ENCODE assay signal across 17 cellular contexts in the genomic region with DNA sequence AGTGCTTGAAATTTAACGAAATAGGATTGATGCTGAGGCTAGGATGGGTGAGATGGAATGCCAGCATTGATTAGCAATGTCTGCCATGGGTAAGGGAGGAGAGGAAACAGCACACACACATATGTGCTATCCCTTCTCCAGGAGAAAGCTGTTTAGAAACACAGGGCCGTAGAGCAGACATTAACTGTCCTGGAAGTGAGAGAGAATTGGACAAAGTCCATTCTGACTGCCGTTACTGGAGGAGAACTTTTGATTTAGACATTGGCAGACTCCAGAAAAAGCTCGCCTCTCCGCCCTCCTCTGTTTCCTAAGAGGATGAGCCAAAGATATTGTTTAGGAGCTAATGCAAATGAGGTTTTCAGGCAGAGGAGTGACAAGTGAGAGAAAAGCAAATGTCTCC.
A peak's percentile ranks its signal among the peaks of the same experiment; 100 is the strongest.
DNase-seq lines count a peak whose midpoint lies in the region; ATAC-seq, FAIRE-seq and TF ChIP-seq lines count a peak whose summit lies in the region.
"Had no signal": no experiment of that assay in that cellular context is flagged by ENCODE, and none has a peak within 500 bp of the region (broad histone marks: within the 10 kb centered on the region; RNA-seq: fewer than 3 reads in every experiment).

No MANE protein-coding gene starts in this region.

- H3K79me2 ChIP-seq in H1 (ENCODE audit: control insufficient read depth in 1 of 2, insufficient read depth in 2 of 2, low read length in 2 of 2) (no peaks in the 10 kb centered on the region), osteoblast (ENCODE audit: insufficient read depth, low read length) (no peaks in the 10 kb centered on the region)

- no peak for TF ChIP-seq EP300 in H1 (IDR thresholded peaks at IDR 0.05; ENCODE audit: borderline replicate concordance in 1 of 2, low read depth in 2 of 2, low read length in 2 of 2)

- TF ChIP-seq POLR2A in H1 (IDR thresholded peaks at IDR 0.05; ENCODE audit: control extremely low read depth in 1 of 2, low read depth in 2 of 2, low read length in 2 of 2) = no peak

- H3K27me3 ChIP-seq in H1 (replicated peaks in 1 of 4; ENCODE audit: control insufficient read depth in 3 of 4, extremely low read depth in 1 of 4, insufficient read depth in 3 of 4, low read length in 3 of 4) (no peaks in the 10 kb centered on the region), osteoblast (ENCODE audit: insufficient read depth, low read length) (no peaks in the 10 kb centered on the region), HAP-1 (ENCODE audit: low read depth) (peaks cover 4% of the 10 kb centered on the region; the same call in 1 of the 2 replicates)
- H3K27me3 ChIP-seq: BE2C had no signal

- in situ Hi-C loops in HAP-1 (cut with MboI; ENCODE audit: low sequenced_read_pairs) = no loop called here

- H3K56ac ChIP-seq in H1 (replicated peaks; ENCODE audit: insufficient read length, low read depth, low read length) = no peak overlapping the region

- H3K27ac ChIP-seq in H1 (ENCODE audit: low read depth, low read length) = no peak overlapping the region
- H3K27ac ChIP-seq in osteoblast (ENCODE audit: low read depth, low read length) = no peak overlapping the region

- H4K20me1 ChIP-seq in H1 (replicated peaks in 1 of 2; ENCODE audit: control insufficient read depth in 1 of 2, insufficient read depth in 2 of 2, low read length in 2 of 2) = no peaks in the 10 kb centered on the region
- H4K20me1 ChIP-seq in osteoblast (ENCODE audit: insufficient read depth, low read length) = no peaks in the 10 kb centered on the region

- H3K23me2 ChIP-seq in H1 (ENCODE audit: low read depth, low read length) = no peaks in the 10 kb centered on the region

- H3K4me1 ChIP-seq in H1 (replicated peaks in 1 of 4; ENCODE audit: control insufficient read depth in 3 of 4, insufficient read depth in 4 of 4, low read length in 3 of 4) (peaks cover 0 to under 1% (median 0%) of the 10 kb centered on the region in 4 experiments; a peak in 1 of 7 replicates), mucosa of descending colon (ENCODE audit: low read depth) (no peaks in the 10 kb centered on the region), osteoblast (ENCODE audit: insufficient read depth, low read length) (no peaks in the 10 kb centered on the region), HAP-1 (no peaks in the 10 kb centered on the region)
- H3K4me1 ChIP-seq: BE2C had no signal

- H2BK15ac ChIP-seq in H1 (ENCODE audit: low read length) = no peak overlapping the region

- intact Hi-C loops in mucosa of descending colon (cut with DNase I, micrococcal nuclease) = no loop called here

- H3K4me3 ChIP-seq in H1 (ENCODE audit: extremely low read depth in 1 of 4, insufficient read depth in 2 of 4, low read depth in 3 of 4, low read length in 4 of 4) (no peak overlapping the region), mucosa of descending colon (no peak overlapping the region), osteoblast (ENCODE audit: insufficient read depth, low read length) (no peak overlapping the region), HAP-1 (no peak overlapping the region)

- no peaks in the 10 kb centered on the region for H3K36me3 ChIP-seq in H1 (ENCODE audit: control insufficient read depth in 2 of 4, insufficient read depth in 4 of 4, low read length in 3 of 4)
- H3K36me3 ChIP-seq in mucosa of descending colon (ENCODE audit: low read depth) = no peaks in the 10 kb centered on the region
- no peaks in the 10 kb centered on the region for H3K36me3 ChIP-seq in osteoblast (ENCODE audit: insufficient read depth, low read length)
- no peaks in the 10 kb centered on the region for H3K36me3 ChIP-seq in HAP-1 (replicated peaks)
- H3K36me3 ChIP-seq: BE2C had no signal

- H3K23ac ChIP-seq in H1 (ENCODE audit: insufficient read length) = no peak overlapping the region

- no peak overlapping the region for H3K18ac ChIP-seq in H1 (ENCODE audit: extremely low read depth, low read length)

- H2BK20ac ChIP-seq in H1 (ENCODE audit: low read length) = no peak overlapping the region

- no peak overlapping the region for H2AK5ac ChIP-seq in H1 (ENCODE audit: low read depth, low read length)

- H3K14ac ChIP-seq in H1 (ENCODE audit: insufficient read length) = no peak overlapping the region

- POLR2A ChIA-PET in H1 (lab: Charles Lee; ENCODE audit: partially characterized antibody) = no interaction called here

- TF ChIP-seq CTCF in H1 (IDR thresholded peaks at IDR 0.05; ENCODE audit: control extremely low read depth in 1 of 3, insufficient read depth in 1 of 3, low read depth in 1 of 3, low read length in 3 of 3) = no peak
- TF ChIP-seq CTCF in mucosa of descending colon (IDR thresholded peaks at IDR 0.05) = no peak
- no peak for TF ChIP-seq CTCF in osteoblast (IDR thresholded peaks at IDR 0.05; ENCODE audit: extremely low read depth, low read depth, low read length)

- no peak overlapping the region for H4K91ac ChIP-seq in H1 (replicated peaks; ENCODE audit: insufficient read length, low read length)

- H2BK12ac ChIP-seq in H1 (ENCODE audit: low read depth, low read length) = no peak overlapping the region

- peak; percentile 64 for ATAC-seq in left lobe of liver
- peak; percentile 34 for ATAC-seq in mucosa of descending colon
- ATAC-seq: HCT116 had no signal

- H3K9me3 ChIP-seq in H1 (ENCODE audit: insufficient read depth in 2 of 2, low read depth in 1 of 2, low read length in 1 of 2) = no peaks in the 10 kb centered on the region; a peak in 1 of 4 replicates
- no peaks in the 10 kb centered on the region for H3K9me3 ChIP-seq in mucosa of descending colon
- H3K9me3 ChIP-seq in osteoblast (ENCODE audit: low read depth, low read length) = no peaks in the 10 kb centered on the region
- no peaks in the 10 kb centered on the region for H3K9me3 ChIP-seq in HAP-1
- H3K9me3 ChIP-seq: BE2C had no signal

- H2AFZ ChIP-seq in H1 (ENCODE audit: low read length) = peak overlapping the region; percentile 37; the same call in 1 of the 2 replicates
- H2AFZ ChIP-seq in osteoblast (ENCODE audit: low read length) = no peak overlapping the region

- no peak overlapping the region for H3K4ac ChIP-seq in H1 (replicated peaks; ENCODE audit: insufficient read length, low read depth, low read length)

- no peaks in the 10 kb centered on the region for H3K79me1 ChIP-seq in H1 (ENCODE audit: low read depth, low read length)

- CTCF ChIA-PET in H1 (lab: Charles Lee; ENCODE audit: partially characterized antibody) = interaction anchor here (0.6 to 1.6 kb wide), 3 partner anchors 14 to 116 kb away, joined by 3 to 4 read pairs (median 3); no protein-coding TSS in a partner anchor

- H3K9ac ChIP-seq in H1 (replicated peaks in 1 of 4; ENCODE audit: extremely low read depth in 1 of 4, low read depth in 3 of 4, low read length in 3 of 4) = no peak overlapping the region

- no peak overlapping the region for H4K8ac ChIP-seq in H1 (ENCODE audit: extremely low read depth, insufficient read depth, low read length)

- H3K4me2 ChIP-seq in H1 (ENCODE audit: insufficient read depth in 1 of 2, low read depth in 2 of 2, low read length in 2 of 2) (no peak overlapping the region), osteoblast (ENCODE audit: insufficient read depth, low read length) (no peak overlapping the region)

- no peak overlapping the region for H2BK120ac ChIP-seq in H1 (replicated peaks; ENCODE audit: low read depth, low read length)

- no peak for FAIRE-seq in H1 (lab: Jason Lieb, UNC)
- FAIRE-seq: G401.6, GM12891, GM19239, HTR-8/SVneo had no signal

- DNase-seq in H1 (ENCODE audit: low read depth in 1 of 2, low spot score in 2 of 2) (no peak), left lobe of liver (ENCODE audit: low spot score) (no peak), mucosa of descending colon (no peak), SKM-1 (lab: John Stamatoyannopoulos, UW; ENCODE audit: unreplicated experiment) (no peak), osteoblast (ENCODE audit: insufficient read length, low spot score, missing footprints) (no peak), HAP-1 (ENCODE audit: low spot score in 2 of 2) (no peak)
- DNase-seq: BE2C; C1 segment of cervical spinal cord; CD4-positive, CD25-positive, alpha-beta regulatory T cell; CD8-positive, alpha-beta memory T cell; COR-L47; HFFc6 had no signal

- WGBS in H1 (ENCODE audit: extremely low coverage in 1 of 2, insufficient coverage in 1 of 2, insufficient read length in 1 of 2, insufficient replicate concordance in 2 of 2, low coverage in 1 of 2, low lambda C conversion rate in 2 of 2, missing lambda C conversion rate in 1 of 2), 2 experiments = 89 to 100% methylated on average over 1 to 5 of the region's 5 CpGs

- TF ChIP-seq RAD21 in H1 (IDR thresholded peaks at IDR 0.05 in 1 of 2, conservative IDR thresholded peaks at IDR 0.05 in 1 of 2; ENCODE audit: low read depth in 2 of 2, low read length in 2 of 2) = no peak

- H2BK5ac ChIP-seq in H1 (ENCODE audit: low read depth, low read length) = no peak overlapping the region

- no peak overlapping the region for H4K5ac ChIP-seq in H1 (ENCODE audit: insufficient read length, low read depth, low read length)

TF ChIP-seq in H1, 55 proteins besides CTCF, POLR2A, EP300 and RAD21:
- no peak for TF ChIP-seq CEBPB (IDR thresholded peaks at IDR 0.05; ENCODE audit: low read depth, low read length)
- TF ChIP-seq KDM4A (IDR thresholded peaks at IDR 0.05; ENCODE audit: low read depth, low read length, severe bottlenecking) = no peak
- TF ChIP-seq JUN (IDR thresholded peaks at IDR 0.05; ENCODE audit: low read depth, low read length) = no peak
- TF ChIP-seq FOSL1 (IDR thresholded peaks at IDR 0.05; ENCODE audit: insufficient read depth, low read depth, low read length) = no peak
- TF ChIP-seq YY1 (IDR thresholded peaks at IDR 0.05; ENCODE audit: low read depth, low read length) = no peak
- TF ChIP-seq SAP30 (IDR thresholded peaks at IDR 0.05; ENCODE audit: insufficient read depth, insufficient replicate concordance, low read length) = no peak
- TF ChIP-seq GABPA (IDR thresholded peaks at IDR 0.05; ENCODE audit: borderline replicate concordance, insufficient read depth, low read length) = no peak
- no peak for TF ChIP-seq POU5F1 (IDR thresholded peaks at IDR 0.05; ENCODE audit: low read depth, low read length)
- TF ChIP-seq, protein P1, sequence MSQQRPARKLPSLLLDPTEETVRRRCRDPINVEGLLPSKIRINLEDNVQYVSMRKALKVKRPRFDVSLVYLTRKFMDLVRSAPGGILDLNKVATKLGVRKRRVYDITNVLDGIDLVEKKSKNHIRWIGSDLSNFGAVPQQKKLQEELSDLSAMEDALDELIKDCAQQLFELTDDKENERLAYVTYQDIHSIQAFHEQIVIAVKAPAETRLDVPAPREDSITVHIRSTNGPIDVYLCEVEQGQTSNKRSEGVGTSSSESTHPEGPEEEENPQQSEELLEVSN (IDR thresholded peaks at IDR 0.05) = no peak
- no peak for TF ChIP-seq SRF (IDR thresholded peaks at IDR 0.05; ENCODE audit: low read depth, low read length)
- TF ChIP-seq TBP (IDR thresholded peaks at IDR 0.05; ENCODE audit: low read depth, low read length) = no peak
- TF ChIP-seq HDAC6 (IDR thresholded peaks at IDR 0.05; ENCODE audit: low read depth, low read length) = no peak
